21 cellular contexts compared by ENCODE assay signal in genomic region chr15:90760661-90761232, GRCh38. TPM values are rescaled to one million over a fixed set of nuclear protein-coding genes. Genes with fewer than 3 reads are reported as not detected.
DNase-seq lines count a peak whose midpoint lies in the region; ATAC-seq and TF ChIP-seq lines count a peak whose summit lies in the region.
"Had no signal": no experiment of that assay in that cellular context is flagged by ENCODE, and none has a peak within 500 bp of the region (broad histone marks: within the 10 kb centered on the region; RNA-seq: fewer than 3 reads in every experiment).

No MANE protein-coding gene starts in this region.

- in situ Hi-C loops in gastrocnemius medialis (cut with MboI; ENCODE audit: low sequenced_read_pairs in 4 of 4), result no loop called here

- H3K36me3 ChIP-seq in heart left ventricle (no peaks in the 10 kb centered on the region), iPS-18a (ENCODE audit: control insufficient read depth, low read depth, low read length) (peaks cover 40% of the 10 kb centered on the region), gastrocnemius medialis (no peaks in the 10 kb centered on the region), BE2C (peaks cover 12% of the 10 kb centered on the region; the same call in 1 of the 2 replicates)
- H3K36me3 ChIP-seq: adrenal gland, breast epithelium, pancreas, stomach had no signal

- H3K4me1 Mint-ChIP-seq in WTC11, result peaks cover 32% of the 10 kb centered on the region

- TF ChIP-seq CTCF in heart left ventricle (IDR thresholded peaks at IDR 0.05) (no peak), WTC11 (IDR thresholded peaks at IDR 0.05) (no peak), gastrocnemius medialis (IDR thresholded peaks at IDR 0.05 in 4 of 5, conservative IDR thresholded peaks at IDR 0.05 in 1 of 5) (no peak), BE2C (IDR thresholded peaks at IDR 0.05; ENCODE audit: low read depth, low read length) (no peak)

- POLR2A ChIA-PET in WTC11 (lab: Charles Lee), result no interaction called here

- no peak overlapping the region for H3K4me3 Mint-ChIP-seq in WTC11
- H3K4me3 Mint-ChIP-seq: activated B cell treated with CpG ODN at 0.5 μM for 24 hours; activated CD4-positive, alpha-beta memory T cell treated with anti-CD3 and anti-CD28 coated beads for 36 hours; dendritic cell treated with granulocyte-macrophage colony-stimulating factor and Interleukin-4, amounts not matched to agents 40 ng/mL and 50 ng/mL, for 4 days had no signal

- H3K27ac ChIP-seq in heart left ventricle (peak overlapping the region in 11 of 12 donors; percentile 15 to 92 (median 78)), iPS-18a (ENCODE audit: low read length) (peak overlapping the region; percentile 16), gastrocnemius medialis (peak overlapping the region in 3 of 4 donors; percentile 77 to 90 (median 82))
- H3K27ac ChIP-seq: breast epithelium, pancreas had no signal

- 71 to 87% (median 84%) methylated on average over 1 of the region's 1 CpG for WGBS in heart left ventricle, 4 donors

- CTCF ChIA-PET in WTC11 (lab: Charles Lee), result interaction anchor here (1.5 kb wide), 1 partner anchor 171 kb away, joined by 3 read pairs; no protein-coding TSS in a partner anchor

- no peaks in the 10 kb centered on the region for H3K9me3 Mint-ChIP-seq in WTC11
- H3K9me3 Mint-ChIP-seq: activated B cell treated with CpG ODN at 0.5 μM for 24 hours; activated CD4-positive, alpha-beta memory T cell treated with anti-CD3 and anti-CD28 coated beads for 36 hours; dendritic cell treated with granulocyte-macrophage colony-stimulating factor and Interleukin-4, amounts not matched to agents 40 ng/mL and 50 ng/mL, for 4 days had no signal

- H3K27me3 Mint-ChIP-seq in WTC11 (ENCODE audit: low read depth), result no peaks in the 10 kb centered on the region
- H3K27me3 Mint-ChIP-seq: activated B cell treated with CpG ODN at 0.5 μM for 24 hours; activated CD4-positive, alpha-beta memory T cell treated with anti-CD3 and anti-CD28 coated beads for 36 hours; dendritic cell treated with granulocyte-macrophage colony-stimulating factor and Interleukin-4, amounts not matched to agents 40 ng/mL and 50 ng/mL, for 4 days had no signal

- H3K9ac ChIP-seq in iPS-18a (ENCODE audit: low read length), result no peak overlapping the region

- H3K4me1 ChIP-seq in heart left ventricle (peaks cover 0 to 43% (median 10%) of the 10 kb centered on the region in 12 donors), iPS-18a (ENCODE audit: control insufficient read depth, low read depth, low read length) (peaks cover 26% of the 10 kb centered on the region), gastrocnemius medialis (peaks cover 0 to 24% of the 10 kb centered on the region in 2 donors), BE2C (no peaks in the 10 kb centered on the region)
- H3K4me1 ChIP-seq: breast epithelium, pancreas, stomach had no signal

- intact Hi-C loops in heart left ventricle (cut with DNase I), result loop anchor here in 2 of 10 donors (5.0 to 10.0 kb wide), 2 partner anchors 43 to 104 kb away; partner anchors contain the start of genes BLM (in 1 of the 2) and FURIN (in 1 of the 2)
- intact Hi-C loops in Right ventricle myocardium superior (cut with DNase I), result no loop called here
- intact Hi-C loops in gastrocnemius medialis (cut with DNase I; ENCODE audit: low total_unique reads), result no loop called here

- no peak for DNase-seq in heart left ventricle
- no peak for DNase-seq in Right ventricle myocardium superior
- DNase-seq in WTC11 (ENCODE audit: low spot score), result no peak
- DNase-seq in gastrocnemius medialis, result no peak
- no peak for DNase-seq in BE2C
- DNase-seq in stimulated activated naive CD4-positive, alpha-beta T cell (lab: John Stamatoyannopoulos, UW), result no peak
- no peak for DNase-seq in NCI-H446 treated with DMSO at 0.1 percent for 48 hours (lab: John Stamatoyannopoulos, UW)
- DNase-seq: activated B cell treated with CpG ODN at 0.5 μM for 24 hours; activated CD4-positive, alpha-beta memory T cell treated with anti-CD3 and anti-CD28 coated beads for 36 hours; adrenal gland; EL; IMR-90; islet precursor cell; NCI-H2107; NCI-H510A; pancreas; stomach; T-helper 9 cell had no signal

- no peak overlapping the region for H3K4me3 ChIP-seq in heart left ventricle
- H3K4me3 ChIP-seq in iPS-18a (ENCODE audit: low read length), result no peak overlapping the region
- no peak overlapping the region for H3K4me3 ChIP-seq in gastrocnemius medialis
- H3K4me3 ChIP-seq in BE2C (ENCODE audit: low read depth, low read length), result no peak overlapping the region
- H3K4me3 ChIP-seq: adrenal gland, breast epithelium, pancreas, stomach had no signal

- ATAC-seq in heart left ventricle (no peak), Right ventricle myocardium superior (ENCODE audit: poor library complexity) (no peak), WTC11 (no peak), gastrocnemius medialis (no peak)
- ATAC-seq: pancreas had no signal

- peaks cover 32% of the 10 kb centered on the region for H3K36me3 Mint-ChIP-seq in WTC11

- H3K27ac Mint-ChIP-seq in WTC11, result peak overlapping the region; percentile 42
- H3K27ac Mint-ChIP-seq: activated B cell treated with CpG ODN at 0.5 μM for 24 hours; activated CD4-positive, alpha-beta memory T cell treated with anti-CD3 and anti-CD28 coated beads for 36 hours; dendritic cell treated with granulocyte-macrophage colony-stimulating factor and Interleukin-4, amounts not matched to agents 40 ng/mL and 50 ng/mL, for 4 days had no signal

- H3K9me3 ChIP-seq in heart left ventricle (no peaks in the 10 kb centered on the region), iPS-18a (ENCODE audit: control insufficient read depth, low read depth, low read length) (no peaks in the 10 kb centered on the region), gastrocnemius medialis (no peaks in the 10 kb centered on the region), BE2C (no peaks in the 10 kb centered on the region)
- H3K9me3 ChIP-seq: adrenal gland, breast epithelium, pancreas, stomach had no signal

- TF ChIP-seq POLR2A in heart left ventricle (IDR thresholded peaks at IDR 0.05) (no peak), gastrocnemius medialis (IDR thresholded peaks at IDR 0.05) (no peak)

- no peaks in the 10 kb centered on the region for H3K27me3 ChIP-seq in heart left ventricle
- H3K27me3 ChIP-seq in iPS-18a (ENCODE audit: control insufficient read depth, insufficient read depth, low read length), result no peaks in the 10 kb centered on the region
- no peaks in the 10 kb centered on the region for H3K27me3 ChIP-seq in gastrocnemius medialis
- no peaks in the 10 kb centered on the region for H3K27me3 ChIP-seq in BE2C
- H3K27me3 ChIP-seq: adrenal gland, breast epithelium, pancreas, stomach had no signal

TF ChIP-seq in WTC11, 78 proteins besides CTCF, POLR2A, EP300 and RAD21 (continues in another document):
- no peak for TF ChIP-seq ESRRA (CRISPR knock-in tag; IDR thresholded peaks at IDR 0.05; ENCODE audit: borderline replicate concordance)
- TF ChIP-seq NFE2L1 (CRISPR knock-in tag; IDR thresholded peaks at IDR 0.05), result no peak
- no peak for TF ChIP-seq PRDM15 (CRISPR knock-in tag; IDR thresholded peaks at IDR 0.05)
- no peak for TF ChIP-seq NR1H2 (CRISPR knock-in tag; IDR thresholded peaks at IDR 0.05)
- no peak for TF ChIP-seq ETV6 (CRISPR knock-in tag; IDR thresholded peaks at IDR 0.05)
- TF ChIP-seq NFATC4 (CRISPR knock-in tag; IDR thresholded peaks at IDR 0.05), result no peak
- TF ChIP-seq ZNF512 (CRISPR knock-in tag; IDR thresholded peaks at IDR 0.05; ENCODE audit: borderline replicate concordance), result no peak
- TF ChIP-seq ELF4 (CRISPR knock-in tag; IDR thresholded peaks at IDR 0.05; ENCODE audit: low read depth), result no peak
- TF ChIP-seq ZNF138 (CRISPR knock-in tag; conservative IDR thresholded peaks at IDR 0.05), result no peak
- TF ChIP-seq FOXP1 (CRISPR knock-in tag; IDR thresholded peaks at IDR 0.05; ENCODE audit: borderline replicate concordance), result no peak

RNA-seq across cellular contexts. Expression of gene BLM, which starts 43.6 kb away (rescaled TPM):
- total RNA-seq in heart left ventricle (10 to 100 TPM in 6 of 9 donors, 1 to 10 TPM in 3; 4.3 to 39.6 (median 12.2) TPM), Right ventricle myocardium superior (37.0 TPM), WTC11 (2021) (29.9 to 40.5 TPM (median 34.8 TPM) in 3 replicates), gastrocnemius medialis (10 to 100 TPM; 11.6 to 18.2 (median 14.5) TPM)
- polyA plus RNA-seq in heart left ventricle, result 10 to 100 TPM in 1 of 2 donors, 1 to 10 TPM in 1; 9.3 to 14.4 TPM
- 10.3 TPM for polyA plus RNA-seq in BE2C (2012; ENCODE audit: insufficient read depth, insufficient read length, low read depth)

Comparison
In these comparisons a context has a peak if more than half of its experiments do, and no peak if none do; other contexts are left out.
1. H3K27ac ChIP-seq: peak in every context shown above with its lines; median percentile 82 in gastrocnemius medialis; 78 in heart left ventricle; 16 in iPS-18a.